16 cellular contexts compared by ENCODE assay signal in genomic region chr7:129468087-129468486, GRCh38. TPM values are rescaled to one million over a fixed set of nuclear protein-coding genes. Genes with fewer than 3 reads are reported as not detected.
DNase-seq lines count a peak whose midpoint lies in the region; ATAC-seq and TF ChIP-seq lines count a peak whose summit lies in the region.
"Had no signal": no experiment of that assay in that cellular context is flagged by ENCODE, and none has a peak within 500 bp of the region (broad histone marks: within the 10 kb centered on the region; RNA-seq: fewer than 3 reads in every experiment).

No MANE protein-coding gene starts in this region.

- no peak overlapping the region for H2BK12ac ChIP-seq in mesenchymal stem cell (ENCODE audit: low read length in 2 of 2)

- no peak overlapping the region for H3K4ac ChIP-seq in mesenchymal stem cell (ENCODE audit: low read depth in 1 of 2, low read length in 2 of 2)

- H3K79me2 ChIP-seq in SK-N-SH (ENCODE audit: insufficient read depth): no peaks in the 10 kb centered on the region

- H2BK120ac ChIP-seq in mesenchymal stem cell (ENCODE audit: low read depth, low read length): no peak overlapping the region

- ATAC-seq in HG02885 (IDR thresholded peaks at IDR 0.05; ENCODE audit: poor library complexity, unreplicated experiment): no peak
- ATAC-seq in GM21786 (IDR thresholded peaks at IDR 0.05; ENCODE audit: unreplicated experiment): no peak
- ATAC-seq: A549; naive thymus-derived CD8-positive, alpha-beta T cell had no signal

- H3K36me3 ChIP-seq in A673 (ENCODE audit: insufficient read depth, low read length, poor library complexity, severe bottlenecking) (peaks cover 9% of the 10 kb centered on the region), mesenchymal stem cell (ENCODE audit: control insufficient read depth in 1 of 2, insufficient read depth in 2 of 2, low read depth in 1 of 2, low read length in 2 of 2) (peaks cover 0 to 10% of the 10 kb centered on the region in 2 experiments), SK-N-SH (replicated peaks in 1 of 2; ENCODE audit: control insufficient read depth in 1 of 2, insufficient read depth in 2 of 2, low read length in 1 of 2) (peaks cover 0 to 12% of the 10 kb centered on the region in 2 experiments)
- H3K36me3 ChIP-seq: right lobe of liver had no signal

- no peak overlapping the region for H3K14ac ChIP-seq in mesenchymal stem cell (ENCODE audit: low read length in 2 of 2)

- no peaks in the 10 kb centered on the region for H4K20me1 ChIP-seq in SK-N-SH (ENCODE audit: insufficient read depth)

- H4K91ac ChIP-seq in mesenchymal stem cell (ENCODE audit: low read length): no peak overlapping the region

- no peak overlapping the region for H2BK5ac ChIP-seq in mesenchymal stem cell (ENCODE audit: low read depth, low read length, poor library complexity, severe bottlenecking)

- intact Hi-C loops in A673 (cut with micrococcal nuclease; ENCODE audit: unreplicated experiment): no loop called here

- H3F3A ChIP-seq in SK-N-SH (replicated peaks; ENCODE audit: insufficient read depth): no peaks in the 10 kb centered on the region

- H2AFZ ChIP-seq in mesenchymal stem cell (ENCODE audit: low read depth, low read length) (no peak overlapping the region), SK-N-SH (ENCODE audit: low read depth) (no peak overlapping the region)

- no TSS peak for BruUV-seq in A673 (replicated peaks; lab: Mats Ljungman, UMichigan)

- peak overlapping the region; percentile 4 for H3K27ac ChIP-seq in A673 (ENCODE audit: low read depth, low read length, poor library complexity, severe bottlenecking)
- H3K27ac ChIP-seq in mesenchymal stem cell (ENCODE audit: low read length, poor library complexity, severe bottlenecking): no peak overlapping the region
- H3K27ac ChIP-seq in SK-N-SH (ENCODE audit: low read depth in 2 of 2, low read length in 1 of 2): no peak overlapping the region
- H3K27ac ChIP-seq: A549, right lobe of liver had no signal

- H3K9me2 ChIP-seq in SK-N-SH: no peaks in the 10 kb centered on the region

- H2AK5ac ChIP-seq in mesenchymal stem cell (ENCODE audit: low read length, severe bottlenecking): no peak overlapping the region

- no peak for TF ChIP-seq EP300 in SK-N-SH (IDR thresholded peaks at IDR 0.05; ENCODE audit: borderline replicate concordance in 1 of 2, low read depth in 1 of 2, low read length in 1 of 2)

- H3K27me3 ChIP-seq in A673 (replicated peaks; ENCODE audit: insufficient read depth, low read depth, low read length, poor library complexity): no peaks in the 10 kb centered on the region
- H3K27me3 ChIP-seq in mesenchymal stem cell (ENCODE audit: control insufficient read depth in 1 of 2, insufficient read depth in 1 of 2, low read length in 2 of 2): no peaks in the 10 kb centered on the region
- no peaks in the 10 kb centered on the region for H3K27me3 ChIP-seq in SK-N-SH (ENCODE audit: insufficient read depth)
- H3K27me3 ChIP-seq: right lobe of liver had no signal

- H3K79me1 ChIP-seq in mesenchymal stem cell (replicated peaks; ENCODE audit: low read length, poor library complexity, severe bottlenecking): no peaks in the 10 kb centered on the region

- CTCF ChIA-PET in A673 (lab: Charles Lee): interaction anchor here (1.6 kb wide), 1 partner anchor 101 kb away, joined by 4 read pairs; no protein-coding TSS in a partner anchor
- CTCF ChIA-PET in SK-N-SH (lab: Yijun Ruan, JAX): interaction anchor here (0.6 to 14.8 kb wide), 9 partner anchors 10 to 304 kb away, joined by 3 to 397 read pairs (median 6); partner anchors contain the start of gene STRIP2

- no peak overlapping the region for H4K8ac ChIP-seq in mesenchymal stem cell (ENCODE audit: low read length)

- H3K23ac ChIP-seq in mesenchymal stem cell (ENCODE audit: low read length in 2 of 2): no peak overlapping the region

- no peak overlapping the region for H2BK15ac ChIP-seq in mesenchymal stem cell (ENCODE audit: low read depth, poor library complexity, severe bottlenecking)

- H3K9me3 ChIP-seq in A673 (ENCODE audit: low read depth, low read length, poor library complexity, severe bottlenecking) (no peaks in the 10 kb centered on the region), mesenchymal stem cell (ENCODE audit: control insufficient read depth, low read length) (no peaks in the 10 kb centered on the region), SK-N-SH (no peaks in the 10 kb centered on the region)
- H3K9me3 ChIP-seq: A549, right lobe of liver had no signal

- TF ChIP-seq CTCF in A673 (conservative IDR thresholded peaks at IDR 0.05; ENCODE audit: low read depth, low read length) (no peak), epithelial cell of esophagus (IDR thresholded peaks at IDR 0.05; ENCODE audit: insufficient read depth, low read depth, low read length, missing control alignments) (no peak), SK-N-SH (IDR thresholded peaks at IDR 0.05) (no peak)

- no peak overlapping the region for H3K4me3 ChIP-seq in A673 (ENCODE audit: low read depth, low read length, poor library complexity, severe bottlenecking)
- H3K4me3 ChIP-seq in epithelial cell of esophagus (ENCODE audit: low read length): no peak overlapping the region
- peak overlapping the region in 1 of 2 experiments; percentile 2 for H3K4me3 ChIP-seq in mesenchymal stem cell (ENCODE audit: insufficient read depth in 1 of 2, low read depth in 1 of 2, low read length in 2 of 2)
- no peak overlapping the region for H3K4me3 ChIP-seq in SK-N-SH (ENCODE audit: low read depth in 2 of 2, low read length in 1 of 2)
- H3K4me3 ChIP-seq: A549, right lobe of liver had no signal

- H3K18ac ChIP-seq in mesenchymal stem cell (ENCODE audit: low read depth in 1 of 2, low read length in 2 of 2): no peak overlapping the region

- no peak for DNase-seq in A673 (ENCODE audit: low spot score)
- peak; percentile 29 for DNase-seq in HCEC 1CT
- DNase-seq in epithelial cell of esophagus (ENCODE audit: low read depth): peak; percentile 85
- DNase-seq in mesenchymal stem cell: peak; percentile 46
- DNase-seq in occipital lobe (lab: John Stamatoyannopoulos, UW): no peak
- no peak for DNase-seq in SK-N-SH
- DNase-seq: activated gamma-delta T cell; hippocampal formation; Karpas-422; naive thymus-derived CD8-positive, alpha-beta T cell; NCI-H1694 treated with DMSO at 0.1 percent for 48 hours; right lobe of liver; stimulated activated CD4-positive, alpha-beta T cell treated with anti-CD3 and anti-CD28 coated beads, Interleukin-4, amount 100 ng/mL, for 1 hour had no signal

- H3K4me1 ChIP-seq in A673 (ENCODE audit: insufficient read depth, low read length, poor library complexity, severe bottlenecking) (no peaks in the 10 kb centered on the region), mesenchymal stem cell (ENCODE audit: control insufficient read depth, insufficient read depth, low read depth, low read length) (no peaks in the 10 kb centered on the region), SK-N-SH (ENCODE audit: control insufficient read depth in 1 of 2, insufficient read depth in 2 of 2, low read depth in 1 of 2, low read length in 1 of 2) (peaks cover 0 to 23% of the 10 kb centered on the region in 2 experiments; a peak in 2 of 4 replicates)
- H3K4me1 ChIP-seq: right lobe of liver had no signal

- POLR2A ChIA-PET in A673 (lab: Charles Lee; ENCODE audit: low non-redundant PET) (no interaction called here), SK-N-SH (lab: Yijun Ruan, JAX) (no interaction called here)

- H3K4me2 ChIP-seq in mesenchymal stem cell (ENCODE audit: low read length, poor library complexity, severe bottlenecking): no peak overlapping the region
- no peak overlapping the region for H3K4me2 ChIP-seq in SK-N-SH
- H3K4me2 ChIP-seq: A549 had no signal

- H3K9ac ChIP-seq in mesenchymal stem cell (ENCODE audit: low read length): peak overlapping the region; percentile 47
- no peak overlapping the region for H3K9ac ChIP-seq in SK-N-SH

- no peak for TF ChIP-seq RAD21 in SK-N-SH (IDR thresholded peaks at IDR 0.05; ENCODE audit: low read length)

- no CpG with 5 or more reads among the region's 1 CpG for WGBS in mesenchymal stem cell
- WGBS in SK-N-SH (ENCODE audit: low lambda C conversion rate): 96% methylated on average over 1 of the region's 1 CpG

TF ChIP-seq in SK-N-SH, 30 proteins besides CTCF, POLR2A, EP300 and RAD21 (continues in another document):
- TF ChIP-seq ZBTB33 (IDR thresholded peaks at IDR 0.05; ENCODE audit: borderline replicate concordance, low read depth) (no peak), YY1 (IDR thresholded peaks at IDR 0.05; ENCODE audit: low read depth) (no peak), NRF1 (IDR thresholded peaks at IDR 0.05; ENCODE audit: low read depth, low read length) (no peak), SIN3A (IDR thresholded peaks at IDR 0.05; ENCODE audit: borderline replicate concordance, low read depth, low read length) (no peak), RCOR1 (IDR thresholded peaks at IDR 0.05; ENCODE audit: low read length) (no peak), FOSL2 (IDR thresholded peaks at IDR 0.05; ENCODE audit: borderline replicate concordance, low read depth) (no peak), TCF12 (IDR thresholded peaks at IDR 0.05) (no peak)

RNA-seq across cellular contexts. Expression of gene STRIP2, which starts 33.9 kb away (rescaled TPM):
- 9.1 and 10.7 TPM in 2 replicates for total RNA-seq in A673 (2021)
- polyA plus RNA-seq in mesenchymal stem cell (2013, experiment 1 of 2): 0.76 TPM
- 0.93 TPM for polyA plus RNA-seq in mesenchymal stem cell (2013, experiment 2 of 2)
- 0.94 TPM for total RNA-seq in occipital lobe
- polyA plus RNA-seq in SK-N-SH (2012; rRNA removed): 4.9 and 6.9 TPM in 2 replicates
- 2.6 and 3.5 TPM in 2 replicates for polyA plus RNA-seq in SK-N-SH (2012; cell fraction: cytosol; rRNA removed)
- 17.6 and 24.1 TPM in 2 replicates for polyA plus RNA-seq in SK-N-SH (2012; cell fraction: nucleus; rRNA removed)
- polyA plus RNA-seq: naive thymus-derived CD8-positive, alpha-beta T cell had no signal

RNA-seq across cellular contexts. Expression of gene SMKR1, which starts 34.2 kb away (rescaled TPM):
- total RNA-seq in A673 (2021) (1.5 and 1.7 TPM in 2 replicates), occipital lobe (2.3 TPM)
- polyA plus RNA-seq in mesenchymal stem cell (2013, experiment 1 of 2): not detected
- 0.07 TPM for polyA plus RNA-seq in mesenchymal stem cell (2013, experiment 2 of 2)
- 5.8 and 8.1 TPM in 2 replicates for polyA plus RNA-seq in SK-N-SH (2012; rRNA removed)
- polyA plus RNA-seq in SK-N-SH (2012; cell fraction: cytosol; rRNA removed): 10.6 and 12.8 TPM in 2 replicates
- 3.7 and 3.9 TPM in 2 replicates for polyA plus RNA-seq in SK-N-SH (2012; cell fraction: nucleus; rRNA removed)
- total RNA-seq: right lobe of liver had no signal

Comparison
In these comparisons a context has a peak if more than half of its experiments do, and no peak if none do; other contexts are left out.
1. DNase-seq: peak in HCEC 1CT (single experiment), epithelial cell of esophagus (single experiment) and mesenchymal stem cell (single experiment); none in A673 (single experiment), occipital lobe (single experiment) and SK-N-SH (single experiment).